In genomic region chr13:36818483-36819063, GRCh38 we compare ENCODE assay signal across 1 cellular context.
A peak's percentile ranks its signal among the peaks of the same experiment; 100 is the strongest.
TF ChIP-seq lines count a peak whose summit lies in the region.

No MANE protein-coding gene starts in this region.

TF ChIP-seq in GM12878, 131 proteins besides CTCF, POLR2A, EP300 and RAD21 (continued from another document):
- TF ChIP-seq, protein P1, sequence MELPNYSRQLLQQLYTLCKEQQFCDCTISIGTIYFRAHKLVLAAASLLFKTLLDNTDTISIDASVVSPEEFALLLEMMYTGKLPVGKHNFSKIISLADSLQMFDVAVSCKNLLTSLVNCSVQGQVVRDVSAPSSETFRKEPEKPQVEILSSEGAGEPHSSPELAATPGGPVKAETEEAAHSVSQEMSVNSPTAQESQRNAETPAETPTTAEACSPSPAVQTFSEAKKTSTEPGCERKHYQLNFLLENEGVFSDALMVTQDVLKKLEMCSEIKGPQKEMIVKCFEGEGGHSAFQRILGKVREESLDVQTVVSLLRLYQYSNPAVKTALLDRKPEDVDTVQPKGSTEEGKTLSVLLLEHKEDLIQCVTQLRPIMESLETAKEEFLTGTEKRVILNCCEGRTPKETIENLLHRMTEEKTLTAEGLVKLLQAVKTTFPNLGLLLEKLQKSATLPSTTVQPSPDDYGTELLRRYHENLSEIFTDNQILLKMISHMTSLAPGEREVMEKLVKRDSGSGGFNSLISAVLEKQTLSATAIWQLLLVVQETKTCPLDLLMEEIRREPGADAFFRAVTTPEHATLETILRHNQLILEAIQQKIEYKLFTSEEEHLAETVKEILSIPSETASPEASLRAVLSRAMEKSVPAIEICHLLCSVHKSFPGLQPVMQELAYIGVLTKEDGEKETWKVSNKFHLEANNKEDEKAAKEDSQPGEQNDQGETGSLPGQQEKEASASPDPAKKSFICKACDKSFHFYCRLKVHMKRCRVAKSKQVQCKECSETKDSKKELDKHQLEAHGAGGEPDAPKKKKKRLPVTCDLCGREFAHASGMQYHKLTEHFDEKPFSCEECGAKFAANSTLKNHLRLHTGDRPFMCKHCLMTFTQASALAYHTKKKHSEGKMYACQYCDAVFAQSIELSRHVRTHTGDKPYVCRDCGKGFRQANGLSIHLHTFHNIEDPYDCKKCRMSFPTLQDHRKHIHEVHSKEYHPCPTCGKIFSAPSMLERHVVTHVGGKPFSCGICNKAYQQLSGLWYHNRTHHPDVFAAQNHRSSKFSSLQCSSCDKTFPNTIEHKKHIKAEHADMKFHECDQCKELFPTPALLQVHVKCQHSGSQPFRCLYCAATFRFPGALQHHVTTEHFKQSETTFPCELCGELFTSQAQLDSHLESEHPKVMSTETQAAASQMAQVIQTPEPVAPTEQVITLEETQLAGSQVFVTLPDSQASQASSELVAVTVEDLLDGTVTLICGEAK (IDR thresholded peaks at IDR 0.05; ENCODE audit: borderline replicate concordance) = no peak
- TF ChIP-seq POLR2AphosphoS2 (IDR thresholded peaks at IDR 0.05; ENCODE audit: low read depth, low read length) (0 out of 2 replicates have a peak, but pooled peaks have one; percentile 19), PAX5 (IDR thresholded peaks at IDR 0.05; ENCODE audit: borderline replicate concordance, low read depth, low read length) (0 out of 2 replicates have a peak, but pooled peaks have one; percentile 25), POU2F2 (IDR thresholded peaks at IDR 0.05; ENCODE audit: borderline replicate concordance, low read depth, low read length) (peak; percentile 69; the same call in 2 of the 3 replicates)
TF ChIP-seq in GM12878: peak in this region for 5.
